ENCODE assay signal across 19 cellular contexts in the genomic region with DNA sequence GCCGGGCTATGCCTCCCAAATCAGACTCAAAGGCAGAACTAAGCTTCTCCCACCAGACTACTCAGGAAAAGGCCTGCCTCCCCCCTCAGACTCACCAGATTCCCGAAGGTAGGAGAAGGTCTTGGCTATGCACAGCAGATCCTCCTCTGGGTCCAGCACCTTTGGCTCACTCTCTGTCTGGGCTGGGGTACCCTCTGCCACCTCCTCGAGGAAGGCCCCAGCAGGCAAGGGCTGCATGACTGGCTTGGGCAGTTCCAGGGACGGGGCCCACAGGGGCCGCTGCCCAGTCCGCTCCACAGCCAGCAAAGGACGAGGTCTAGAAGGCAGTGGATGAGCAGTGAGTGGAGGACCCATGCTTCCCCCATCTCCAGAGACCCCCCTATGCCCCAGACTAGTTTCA. TPM values are rescaled to one million over a fixed set of nuclear protein-coding genes. Genes with fewer than 3 reads are reported as not detected.
DNase-seq lines count a peak whose midpoint lies in the region; ATAC-seq and TF ChIP-seq lines count a peak whose summit lies in the region.
"Had no signal": no experiment of that assay in that cellular context is flagged by ENCODE, and none has a peak within 500 bp of the region (broad histone marks: within the 10 kb centered on the region; RNA-seq: fewer than 3 reads in every experiment).

No MANE protein-coding gene starts in this region.

- H3K4me1 Mint-ChIP-seq in activated naive CD4-positive, alpha-beta T cell treated with anti-CD3 and anti-CD28 coated beads, Interleukin-2, amount 10 ng/mL, durations not matched to agents 7 days and 5 days = peaks cover 31% of the 10 kb centered on the region
- H3K4me1 Mint-ChIP-seq in activated CD4-positive, alpha-beta memory T cell treated with anti-CD3 and anti-CD28 coated beads, Interleukin-2, amount 10 ng/mL, durations not matched to agents 7 days and 5 days = peaks cover 33% of the 10 kb centered on the region

- POLR2A ChIA-PET in activated CD4-positive, alpha-beta memory T cell treated with anti-CD3 and anti-CD28 coated beads, Interleukin-2, amount 10 ng/mL, durations not matched to agents 7 days and 5 days (lab: Charles Lee) = interaction anchor here (0.6 to 34.1 kb wide), 9 partner anchors 5 to 1374 kb away, joined by 3 to 4963 read pairs (median 65); partner anchors contain the start of genes C3orf18, CISH, CYB561D2 and HEMK1

- WGBS in stomach, 5 donors = 54 to 77% (median 73%) methylated on average over 7 of the region's 7 CpGs

- H3K4me3 ChIP-seq in left lung (peak overlapping the region in 1 of 2 donors; percentile 73), stomach (peak overlapping the region in 2 of 4 donors; percentile 60 to 83)
- H3K4me3 ChIP-seq: hepatocyte, PC-9 had no signal

- CTCF ChIA-PET in activated naive CD4-positive, alpha-beta T cell treated with anti-CD3 and anti-CD28 coated beads, Interleukin-2, amount 10 ng/mL, durations not matched to agents 7 days and 5 days (lab: Charles Lee) = interaction anchor here (17.5 to 25.1 kb wide), 2 partner anchors 18 to 34 kb away, joined by 257 to 753 read pairs; partner anchors contain the start of genes C3orf18 and HEMK1
- CTCF ChIA-PET in activated CD4-positive, alpha-beta memory T cell treated with anti-CD3 and anti-CD28 coated beads, Interleukin-2, amount 10 ng/mL, durations not matched to agents 7 days and 5 days (lab: Charles Lee) = interaction anchor here (1.0 to 21.3 kb wide), 5 partner anchors 18 to 269 kb away, joined by 3 to 854 read pairs (median 3); partner anchors contain the start of genes C3orf18 and HEMK1

- TF ChIP-seq CTCF in left lung (IDR thresholded peaks at IDR 0.05) (no peak), stomach (IDR thresholded peaks at IDR 0.05) (no peak)

- H3K36me3 Mint-ChIP-seq in activated naive CD4-positive, alpha-beta T cell treated with anti-CD3 and anti-CD28 coated beads, Interleukin-2, amount 10 ng/mL, durations not matched to agents 7 days and 5 days = peaks cover 92% of the 10 kb centered on the region
- peaks cover 97% of the 10 kb centered on the region for H3K36me3 Mint-ChIP-seq in activated CD4-positive, alpha-beta memory T cell treated with anti-CD3 and anti-CD28 coated beads, Interleukin-2, amount 10 ng/mL, durations not matched to agents 7 days and 5 days (ENCODE audit: low read depth)

- TF ChIP-seq EP300 in stomach (IDR thresholded peaks at IDR 0.05) = no peak

- H3K4me1 ChIP-seq in left lung = peaks cover 24 to 89% of the 10 kb centered on the region in 2 donors
- H3K4me1 ChIP-seq in stomach = peaks cover 61 to 95% (median 92%) of the 10 kb centered on the region in 4 donors

- no peaks in the 10 kb centered on the region for H3K9me3 Mint-ChIP-seq in activated naive CD4-positive, alpha-beta T cell treated with anti-CD3 and anti-CD28 coated beads, Interleukin-2, amount 10 ng/mL, durations not matched to agents 7 days and 5 days
- H3K9me3 Mint-ChIP-seq in activated CD4-positive, alpha-beta memory T cell treated with anti-CD3 and anti-CD28 coated beads, Interleukin-2, amount 10 ng/mL, durations not matched to agents 7 days and 5 days = no peaks in the 10 kb centered on the region
- H3K9me3 Mint-ChIP-seq: H9 had no signal

- H3K9me3 ChIP-seq in left lung (no peaks in the 10 kb centered on the region), stomach (no peaks in the 10 kb centered on the region)

- H3K27me3 ChIP-seq in left lung = no peaks in the 10 kb centered on the region
- no peaks in the 10 kb centered on the region for H3K27me3 ChIP-seq in stomach
- H3K27me3 ChIP-seq: hepatocyte had no signal

- ATAC-seq in left lung (no peak), GM21529 (IDR thresholded peaks at IDR 0.05; ENCODE audit: unreplicated experiment) (no peak)
- ATAC-seq: activated CD4-positive, CD25-positive, alpha-beta regulatory T cell treated with anti-CD3 and anti-CD28 coated beads, Interleukin-2, amount 50 U/mL, for 24 hours; sciatic nerve had no signal

- H3K4me3 Mint-ChIP-seq in activated naive CD4-positive, alpha-beta T cell treated with anti-CD3 and anti-CD28 coated beads, Interleukin-2, amount 10 ng/mL, durations not matched to agents 7 days and 5 days = peak overlapping the region; percentile 98
- H3K4me3 Mint-ChIP-seq in activated CD4-positive, alpha-beta memory T cell treated with anti-CD3 and anti-CD28 coated beads, Interleukin-2, amount 10 ng/mL, durations not matched to agents 7 days and 5 days = peak overlapping the region; percentile 98
- H3K4me3 Mint-ChIP-seq: H9 had no signal

- H3K36me3 ChIP-seq in left lung (peaks cover 0 to 63% of the 10 kb centered on the region in 2 donors), stomach (peaks cover 19 to 40% (median 39%) of the 10 kb centered on the region in 4 donors)

- H3K27me3 Mint-ChIP-seq in activated naive CD4-positive, alpha-beta T cell treated with anti-CD3 and anti-CD28 coated beads, Interleukin-2, amount 10 ng/mL, durations not matched to agents 7 days and 5 days = peaks cover 19% of the 10 kb centered on the region
- no peaks in the 10 kb centered on the region for H3K27me3 Mint-ChIP-seq in activated CD4-positive, alpha-beta memory T cell treated with anti-CD3 and anti-CD28 coated beads, Interleukin-2, amount 10 ng/mL, durations not matched to agents 7 days and 5 days

- TF ChIP-seq POLR2A in stomach (IDR thresholded peaks at IDR 0.05) = no peak

- peak; percentile 26 for DNase-seq in activated naive CD4-positive, alpha-beta T cell treated with anti-CD3 and anti-CD28 coated beads, Interleukin-2, amount 10 ng/mL, durations not matched to agents 7 days and 5 days
- DNase-seq in activated naive CD4-positive, alpha-beta T cell treated with Interleukin-2 at 50 U/mL for 16 hours = no peak
- no peak for DNase-seq in activated CD4-positive, alpha-beta memory T cell treated with anti-CD3 and anti-CD28 coated beads, Interleukin-2, amount 10 ng/mL, durations not matched to agents 7 days and 5 days
- DNase-seq in left lung (peak in 1 of 2 donors; percentile 57), stomach (no peak), activated gamma-delta T cell treated with Interleukin-2 at 50 U/mL for 16 hours (no peak), NCI-H1694 treated with DMSO at 0.1 percent for 48 hours (lab: John Stamatoyannopoulos, UW) (no peak)
- DNase-seq: DMS79, H9, KG1, NCI-H1436 treated with DMSO at 0.1 percent for 48 hours, NCI-H524, PC-9, substantia nigra, SW 1271 had no signal

- intact Hi-C loops in left lung (cut with DNase I) = no loop called here
- intact Hi-C loops in stomach (cut with DNase I; ENCODE audit: low total_unique reads) = no loop called here

- H3K27ac Mint-ChIP-seq in activated naive CD4-positive, alpha-beta T cell treated with anti-CD3 and anti-CD28 coated beads, Interleukin-2, amount 10 ng/mL, durations not matched to agents 7 days and 5 days = peak overlapping the region; percentile 99
- H3K27ac Mint-ChIP-seq in activated CD4-positive, alpha-beta memory T cell treated with anti-CD3 and anti-CD28 coated beads, Interleukin-2, amount 10 ng/mL, durations not matched to agents 7 days and 5 days = peak overlapping the region; percentile 99

- H3K27ac ChIP-seq in left lung (peak overlapping the region; percentile 94 to 98), stomach (peak overlapping the region in 3 of 5 donors; percentile 95 to 97 (median 96))
- H3K27ac ChIP-seq: hepatocyte, PC-9 had no signal

RNA-seq across cellular contexts. Expression of gene CISH, which starts 3.3 kb away (rescaled TPM):
- total RNA-seq in activated CD4-positive, alpha-beta memory T cell treated with anti-CD3 and anti-CD28 coated beads, Interleukin-2, amount 10 ng/mL, durations not matched to agents 7 days and 5 days = 100 to 1,000 TPM; 328 to 335 TPM
- 10 to 100 TPM; 42.5 to 55.2 TPM for total RNA-seq in left lung
- 1 to 10 TPM; 1.8 to 5.7 (median 3.6) TPM for total RNA-seq in stomach
- 10 to 100 TPM in 1 of 3 donors, 1 to 10 TPM in 2; 6.8 to 11.5 (median 7.7) TPM for polyA plus RNA-seq in stomach

RNA-seq across cellular contexts. Expression of gene MAPKAPK3, which starts 8.7 kb away (rescaled TPM):
- total RNA-seq in activated CD4-positive, alpha-beta memory T cell treated with anti-CD3 and anti-CD28 coated beads, Interleukin-2, amount 10 ng/mL, durations not matched to agents 7 days and 5 days = 100 to 1,000 TPM; 146 to 157 TPM
- total RNA-seq in left lung (100 to 1,000 TPM in 1 of 2 donors, 10 to 100 TPM in 1; 98.6 to 118 TPM), stomach (10 to 100 TPM; 10.3 to 50.0 (median 24.6) TPM)
- 10 to 100 TPM; 21.5 to 41.3 (median 37.1) TPM for polyA plus RNA-seq in stomach

RNA-seq across cellular contexts. Expression of gene HEMK1, which starts 39.0 kb away (rescaled TPM):
- total RNA-seq in activated CD4-positive, alpha-beta memory T cell treated with anti-CD3 and anti-CD28 coated beads, Interleukin-2, amount 10 ng/mL, durations not matched to agents 7 days and 5 days = 10 to 100 TPM; 49.6 to 50.1 TPM
- total RNA-seq in left lung (10 to 100 TPM; 24.0 to 27.6 TPM), stomach (10 to 100 TPM in 2 of 5 donors, 1 to 10 TPM in 3; 5.8 to 14.3 (median 6.4) TPM)
- 10 to 100 TPM; 19.8 to 24.8 (median 20.0) TPM for polyA plus RNA-seq in stomach

RNA-seq across cellular contexts. Expression of gene C3orf18, which starts 40.7 kb away (rescaled TPM):
- total RNA-seq in activated CD4-positive, alpha-beta memory T cell treated with anti-CD3 and anti-CD28 coated beads, Interleukin-2, amount 10 ng/mL, durations not matched to agents 7 days and 5 days = 10 to 100 TPM; 14.6 to 17.5 TPM
- 1 to 10 TPM; 6.2 to 6.6 TPM for total RNA-seq in left lung
- total RNA-seq in stomach = 10 to 100 TPM in 2 of 5 donors, 1 to 10 TPM in 2, not detected in 1; 4.9 to 75.0 (median 16.4) TPM
- 1 to 10 TPM; 5.9 to 9.0 (median 8.2) TPM for polyA plus RNA-seq in stomach

Comparison
In these comparisons a context has a peak if more than half of its experiments do, and no peak if none do; other contexts are left out.
1. RNA of gene CISH, which starts 3.3 kb away (total RNA-seq): 328 to 335 TPM in activated CD4-positive, alpha-beta memory T cell treated with anti-CD3 and anti-CD28 coated beads, Interleukin-2, amount 10 ng/mL, durations not matched to agents 7 days and 5 days and 42.5 to 55.2 TPM in left lung; 1.8 to 5.7 TPM in stomach; every median in the first group is over 4 times any median in the second.